ENCODE assay signal across 8 cellular contexts in the genomic region with DNA sequence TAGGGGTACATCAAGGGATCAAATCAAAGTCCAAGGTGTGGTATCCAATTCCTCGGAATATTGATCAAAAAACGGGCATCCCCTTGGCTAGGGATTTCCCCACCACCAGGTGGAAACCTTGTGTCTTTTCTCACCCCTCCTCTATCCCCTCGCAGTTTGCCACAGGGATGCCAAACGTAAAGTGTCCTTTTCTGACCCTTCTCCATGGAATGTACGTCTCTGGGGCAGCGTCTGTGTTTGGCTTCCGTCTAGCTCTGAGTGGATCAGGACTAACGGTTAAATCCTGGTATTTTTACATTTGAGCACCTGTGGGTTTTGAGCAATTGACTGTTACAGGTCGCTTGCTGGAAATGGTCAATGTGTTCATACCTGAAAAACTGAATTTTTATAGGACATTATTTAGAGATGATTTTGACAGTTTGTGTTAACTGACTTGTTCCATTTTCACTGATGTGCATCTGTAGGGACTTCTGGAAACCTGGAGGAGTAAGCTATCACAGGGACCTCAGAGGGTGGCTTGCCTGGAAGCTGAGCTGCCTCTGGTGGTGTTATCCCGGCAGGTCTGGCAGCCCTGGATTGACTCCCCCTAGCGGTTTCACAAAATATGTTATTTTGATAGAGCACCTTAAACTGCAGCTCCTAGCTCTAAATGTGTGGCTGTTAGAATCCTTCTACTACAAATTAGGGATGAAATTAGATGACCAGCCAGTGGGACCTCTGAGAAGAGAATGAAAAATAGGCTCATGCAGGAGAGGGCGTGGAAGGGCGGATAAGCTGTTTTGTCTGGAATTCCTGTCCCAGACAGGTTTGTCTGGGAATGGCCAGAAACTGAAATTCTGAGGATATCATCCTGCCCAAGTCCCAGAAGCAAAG. TPM values are rescaled to one million over a fixed set of nuclear protein-coding genes. Genes with fewer than 3 reads are reported as not detected.
DNase-seq lines count a peak whose midpoint lies in the region; ATAC-seq and TF ChIP-seq lines count a peak whose summit lies in the region.

No MANE protein-coding gene starts in this region.

- H3K36me3 ChIP-seq in SK-N-MC (ENCODE audit: insufficient read depth, low read length) (no peaks in the 10 kb centered on the region), sigmoid colon (no peaks in the 10 kb centered on the region)

- H3K4me3 ChIP-seq in NB4 (ENCODE audit: low read depth, low read length) (no peak overlapping the region), SK-N-MC (no peak overlapping the region), astrocyte of the cerebellum (ENCODE audit: low read depth, low read length) (no peak overlapping the region), sigmoid colon (no peak overlapping the region)

- WGBS in sigmoid colon, 2 donors: 16 to 34% methylated on average over 13 of the region's 13 CpGs

- ATAC-seq in HG02623 (IDR thresholded peaks at IDR 0.05; ENCODE audit: unreplicated experiment): peak; percentile 62

- H3K27me3 ChIP-seq in sigmoid colon: no peaks in the 10 kb centered on the region

- intact Hi-C loops in sigmoid colon (cut with DNase I): loop anchor here (5.0 kb wide), 1 partner anchor 595 kb away; no protein-coding TSS in a partner anchor

- in situ Hi-C loops in astrocyte of the cerebellum (cut with HindIII; ENCODE audit: low sequenced_read_pairs): no loop called here

- H3K4me1 ChIP-seq in sigmoid colon: peaks cover 0 to 10% (median 0%) of the 10 kb centered on the region in 4 donors

- peak; percentile 81 for TF ChIP-seq CTCF in NB4 (IDR thresholded peaks at IDR 0.05; ENCODE audit: low read depth, low read length)
- TF ChIP-seq CTCF in astrocyte of the cerebellum (IDR thresholded peaks at IDR 0.05; ENCODE audit: low read depth, low read length, missing control alignments): peak; percentile 92
- peak; percentile 67 to 74 (median 72) for TF ChIP-seq CTCF in sigmoid colon (IDR thresholded peaks at IDR 0.05)

- DNase-seq in NK-92 treated with Interleukin-12 subunit alpha and Interleukin-12 subunit beta, amount 100 ng/mL, for 24 hours (lab: John Stamatoyannopoulos, UW): peak; percentile 22
- DNase-seq in NK-92 (lab: John Stamatoyannopoulos, UW; ENCODE audit: unreplicated experiment) (no peak), NB4 (ENCODE audit: low read depth) (peak; percentile 77), SK-N-MC (ENCODE audit: low read depth, low spot score) (peak; percentile 37), astrocyte of the cerebellum (ENCODE audit: low read depth) (no peak), hepatic stellate cell (ENCODE audit: low spot score) (peak; percentile 60), sigmoid colon (peak; percentile 80)

- no peak overlapping the region for H3K9ac ChIP-seq in SK-N-MC (ENCODE audit: insufficient read length)

- TF ChIP-seq POLR2A in NB4 (IDR thresholded peaks at IDR 0.05; ENCODE audit: extremely low read depth, insufficient read length) (no peak), sigmoid colon (IDR thresholded peaks at IDR 0.05) (no peak)

- H3K27ac ChIP-seq in SK-N-MC: no peak overlapping the region
- H3K27ac ChIP-seq in sigmoid colon: peak overlapping the region in 2 of 4 donors; percentile 39 to 58

- H3K9me3 ChIP-seq in SK-N-MC (ENCODE audit: low read depth, low read length) (no peaks in the 10 kb centered on the region), sigmoid colon (no peaks in the 10 kb centered on the region)

- TF ChIP-seq EP300 in sigmoid colon (IDR thresholded peaks at IDR 0.05): no peak

RNA-seq across cellular contexts. Expression of gene MGST2, which starts 8.8 kb away (rescaled TPM):
- 10 to 100 TPM; 30.8 to 48.2 (median 42.3) TPM for total RNA-seq in sigmoid colon
- polyA plus RNA-seq in sigmoid colon: 100 to 1,000 TPM in 1 of 3 donors, 10 to 100 TPM in 2; 70.9 to 143 (median 84.8) TPM

Comparison
In these comparisons a context has a peak if more than half of its experiments do, and no peak if none do; other contexts are left out.
1. DNase-seq: peak in NK-92 treated with Interleukin-12 subunit alpha and Interleukin-12 subunit beta, amount 100 ng/mL, for 24 hours (single experiment), NB4 (single experiment), SK-N-MC (single experiment), hepatic stellate cell (single experiment) and sigmoid colon (single experiment); none in NK-92 (single experiment) and astrocyte of the cerebellum (single experiment).
2. Peak in every context shown above with its lines, with median percentiles within 50 percentile points of each other: CTCF ChIP-seq.